ENCODE assay signal across 15 cellular contexts in genomic region chr6:158286413-158286812, GRCh38. TPM values are rescaled to one million over a fixed set of nuclear protein-coding genes. Genes with fewer than 3 reads are reported as not detected.
DNase-seq lines count a peak whose midpoint lies in the region; ATAC-seq and TF ChIP-seq lines count a peak whose summit lies in the region.
"Had no signal": no experiment of that assay in that cellular context is flagged by ENCODE, and none has a peak within 500 bp of the region (broad histone marks: within the 10 kb centered on the region; RNA-seq: fewer than 3 reads in every experiment).

No MANE protein-coding gene starts in this region.

- H3K4me1 ChIP-seq in ACC112 (ENCODE audit: control insufficient read depth, insufficient read depth, low read length, unreplicated experiment): peaks cover 24% of the 10 kb centered on the region

- H3K27ac ChIP-seq in ACC112 (ENCODE audit: low read depth, low read length): 0 out of 2 replicates have a peak overlapping the region, but pooled peaks have one; percentile 20

- H3K4me1 Mint-ChIP-seq in chondrocyte (ENCODE audit: low read depth) (peaks cover 51% of the 10 kb centered on the region), memory B cell (peaks cover 48% of the 10 kb centered on the region)

- H3K36me3 ChIP-seq in ACC112 (ENCODE audit: insufficient read depth, low read length): no peaks in the 10 kb centered on the region

- H3K36me3 Mint-ChIP-seq in chondrocyte (ENCODE audit: low read depth) (peaks cover 2% of the 10 kb centered on the region), memory B cell (peaks cover 14% of the 10 kb centered on the region)
- H3K36me3 Mint-ChIP-seq in activated naive CD4-positive, alpha-beta T cell treated with anti-CD3 and anti-CD28 coated beads, Interleukin-2, amount 50 U/mL, for 72 hours: peaks cover 0 to 4% of the 10 kb centered on the region in 2 donors

- peaks cover 14% of the 10 kb centered on the region for H3K79me2 ChIP-seq in ACC112 (ENCODE audit: control insufficient read depth, insufficient read depth, low read length, unreplicated experiment)

- ATAC-seq in memory B cell (ENCODE audit: low read depth): no peak
- no peak for ATAC-seq in activated naive CD4-positive, alpha-beta T cell treated with anti-CD3 and anti-CD28 coated beads, Interleukin-2, amount 50 U/mL, for 72 hours

- H3K4me3 ChIP-seq in ACC112 (ENCODE audit: low read depth, low read length): no peak overlapping the region

- H3K27me3 Mint-ChIP-seq in chondrocyte (ENCODE audit: low read depth) (no peaks in the 10 kb centered on the region), memory B cell (no peaks in the 10 kb centered on the region)
- H3K27me3 Mint-ChIP-seq: activated naive CD4-positive, alpha-beta T cell treated with anti-CD3 and anti-CD28 coated beads, Interleukin-2, amount 50 U/mL, for 24 hours had no signal

- no peaks in the 10 kb centered on the region for H3K27me3 ChIP-seq in ACC112 (ENCODE audit: insufficient read depth, low read length)

- TF ChIP-seq CTCF in chondrocyte (IDR thresholded peaks at IDR 0.05): no peak

- no peak overlapping the region for H2AFZ ChIP-seq in ACC112 (ENCODE audit: low read length, unreplicated experiment)

- H3K9me3 Mint-ChIP-seq in chondrocyte (ENCODE audit: low read depth) (no peaks in the 10 kb centered on the region), memory B cell (no peaks in the 10 kb centered on the region)
- no peaks in the 10 kb centered on the region for H3K9me3 Mint-ChIP-seq in activated naive CD4-positive, alpha-beta T cell treated with anti-CD3 and anti-CD28 coated beads, Interleukin-2, amount 50 U/mL, for 72 hours
- H3K9me3 Mint-ChIP-seq: activated naive CD4-positive, alpha-beta T cell treated with anti-CD3 and anti-CD28 coated beads, Interleukin-2, amount 50 U/mL, for 24 hours had no signal

- DNase-seq in HCEC 1CT: peak; percentile 42
- DNase-seq in chondrocyte (ENCODE audit: low spot score): no peak
- DNase-seq in memory B cell (ENCODE audit: low spot score in 2 of 2): no peak
- no peak for DNase-seq in activated naive CD4-positive, alpha-beta T cell treated with anti-CD3 and anti-CD28 coated beads, Interleukin-2, amount 50 U/mL, for 16 hours
- DNase-seq in activated naive CD4-positive, alpha-beta T cell treated with anti-CD3 and anti-CD28 coated beads, Interleukin-2, amount 50 U/mL, for 72 hours (ENCODE audit: low spot score in 2 of 2): no peak
- no peak for DNase-seq in 8988T
- no peak for DNase-seq in effector CD4-positive, alpha-beta T cell
- DNase-seq: activated CD4-positive, alpha-beta T cell treated with anti-CD3 and anti-CD28 coated beads, Interleukin-2, amount 50 U/mL, for 48 hours; AML-193; NCI-H187; stimulated activated CD4-positive, alpha-beta T cell treated with anti-CD3 and anti-CD28 coated beads, Interleukin-2, amount 100 ng/mL, for 24 hours; stimulated activated naive CD4-positive, alpha-beta T cell treated with Interleukin-2 at 50 U/mL for 16 hours; T-helper 1 cell had no signal

- H3K27ac Mint-ChIP-seq in chondrocyte (ENCODE audit: unreplicated experiment) (peak overlapping the region; percentile 89), memory B cell (peak overlapping the region; percentile 72)
- no peak overlapping the region for H3K27ac Mint-ChIP-seq in activated naive CD4-positive, alpha-beta T cell treated with anti-CD3 and anti-CD28 coated beads, Interleukin-2, amount 50 U/mL, for 72 hours

- H3K4me3 Mint-ChIP-seq in chondrocyte (ENCODE audit: unreplicated experiment) (no peak overlapping the region), memory B cell (no peak overlapping the region)
- H3K4me3 Mint-ChIP-seq: activated naive CD4-positive, alpha-beta T cell treated with anti-CD3 and anti-CD28 coated beads, Interleukin-2, amount 50 U/mL, for 24 hours had no signal

RNA-seq across cellular contexts. Expression of gene TULP4, which starts 25.9 kb away (rescaled TPM):
- total RNA-seq in chondrocyte: 95.4 to 102 TPM (median 97.7 TPM) in 3 replicates
- total RNA-seq in activated naive CD4-positive, alpha-beta T cell treated with anti-CD3 and anti-CD28 coated beads, Interleukin-2, amount 50 U/mL, for 72 hours: 10 to 100 TPM; 20.5 to 27.4 TPM

Comparison
In these comparisons a context has a peak if more than half of its experiments do, and no peak if none do; other contexts are left out.
1. H3K27ac Mint-ChIP-seq: peak in chondrocyte (single experiment) and memory B cell (single experiment); none in activated naive CD4-positive, alpha-beta T cell treated with anti-CD3 and anti-CD28 coated beads, Interleukin-2, amount 50 U/mL, for 72 hours (0 of 2).